In the genomic region with DNA sequence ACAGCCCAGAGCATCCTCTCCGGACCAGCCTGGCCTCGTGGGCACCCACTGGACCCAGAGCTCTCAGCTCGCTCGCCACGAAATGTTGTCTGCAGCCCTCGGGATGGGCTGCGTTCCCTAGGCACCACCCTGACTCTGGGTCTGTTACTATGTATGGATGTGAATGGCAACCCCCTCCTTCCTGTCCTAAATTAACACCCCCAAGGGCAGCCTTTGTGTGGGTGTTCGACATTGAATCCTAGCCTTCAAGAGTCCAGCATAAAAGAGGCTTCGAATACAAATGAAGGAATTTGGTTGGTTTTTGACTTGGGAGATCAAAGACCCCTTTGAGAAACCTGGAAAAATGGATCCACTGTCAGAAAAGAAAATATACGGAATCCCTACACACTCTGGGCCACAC, we compare ENCODE assay signal across 20 cellular contexts.
DNase-seq lines count a peak whose midpoint lies in the region; ATAC-seq, FAIRE-seq and TF ChIP-seq lines count a peak whose summit lies in the region.
"Had no signal": no experiment of that assay in that cellular context is flagged by ENCODE, and none has a peak within 500 bp of the region (broad histone marks: within the 10 kb centered on the region; RNA-seq: fewer than 3 reads in every experiment).

No MANE protein-coding gene starts in this region.

- H3K79me2 ChIP-seq in GM12878 (ENCODE audit: control insufficient read depth, insufficient read depth, low read length) (no peaks in the 10 kb centered on the region), neural progenitor cell (ENCODE audit: low read depth) (no peaks in the 10 kb centered on the region)

- no peak for TF ChIP-seq EP300 in GM12878 (IDR thresholded peaks at IDR 0.05; ENCODE audit: borderline replicate concordance in 1 of 2, control insufficient read depth in 1 of 2, low read depth in 2 of 2, low read length in 2 of 2)

- H3K4me3 ChIP-seq in cardiac muscle cell (no peak overlapping the region), GM12878 (no peak overlapping the region), neural progenitor cell (no peak overlapping the region)
- H3K4me3 ChIP-seq: A549, GM23248, HAP-1 had no signal

- POLR2A ChIA-PET in GM12878 (lab: Charles Lee): no interaction called here

- RAD21 ChIA-PET in GM12878 (lab: Charles Lee; ENCODE audit: unreplicated experiment): no interaction called here

- H3K27me3 Mint-ChIP-seq in neural progenitor cell (ENCODE audit: insufficient read depth, low read depth) (peaks cover 4% of the 10 kb centered on the region), type B pancreatic cell (no peaks in the 10 kb centered on the region)
- H3K27me3 Mint-ChIP-seq: CD4-positive, CD25-positive, alpha-beta regulatory T cell had no signal

- SMC1A ChIA-PET in GM12878 (lab: Charles Lee; ENCODE audit: uncharacterized antibody, unreplicated experiment): interaction anchor here (0.8 kb wide), 1 partner anchor 49 kb away, joined by 3 read pairs; no protein-coding TSS in a partner anchor

- H3K4me1 ChIP-seq in cardiac muscle cell (ENCODE audit: low read depth) (no peaks in the 10 kb centered on the region), GM12878 (ENCODE audit: control insufficient read depth, insufficient read depth, low read length) (peaks cover 3% of the 10 kb centered on the region), neural progenitor cell (no peaks in the 10 kb centered on the region)
- H3K4me1 ChIP-seq: A549, Caco-2, HAP-1 had no signal

- H3K4me3 Mint-ChIP-seq in neural progenitor cell (no peak overlapping the region), type B pancreatic cell (no peak overlapping the region)
- H3K4me3 Mint-ChIP-seq: CD4-positive, CD25-positive, alpha-beta regulatory T cell had no signal

- peak overlapping the region; percentile 58 for H3K27ac ChIP-seq in cardiac muscle cell
- no peak overlapping the region for H3K27ac ChIP-seq in GM12878 (ENCODE audit: control insufficient read depth, insufficient read depth)
- no peak overlapping the region for H3K27ac ChIP-seq in neural progenitor cell
- H3K27ac ChIP-seq: 22Rv1, A549, GM23248, KMS-11 had no signal

- H4K20me1 ChIP-seq in GM12878 (ENCODE audit: control insufficient read depth, insufficient read depth) (no peaks in the 10 kb centered on the region), neural progenitor cell (ENCODE audit: low read depth) (no peaks in the 10 kb centered on the region)

- in situ Hi-C loops in GM12878 (cut with MboI): no loop called here
- in situ Hi-C loops in ACHN (cut with HindIII; ENCODE audit: low pct_ligation_motif_present, low pct_unique_long_range_greater_than_20kb, low sequenced_read_pairs): no loop called here

- TF ChIP-seq RAD21 in GM12878 (IDR thresholded peaks at IDR 0.05; ENCODE audit: insufficient read depth, low read depth, low read length): no peak

- no peak for TF ChIP-seq CTCF in cardiac muscle cell (IDR thresholded peaks at IDR 0.05; ENCODE audit: low read depth, low read length)
- TF ChIP-seq CTCF in GM12878 (IDR thresholded peaks at IDR 0.05 in 2 of 3, conservative IDR thresholded peaks at IDR 0.05 in 1 of 3; ENCODE audit: control insufficient read depth in 2 of 3, extremely low read depth in 1 of 3, insufficient read depth in 1 of 3, low read depth in 3 of 3, low read length in 3 of 3): no peak
- no peak for TF ChIP-seq CTCF in neural progenitor cell (IDR thresholded peaks at IDR 0.05)
- TF ChIP-seq CTCF in type B pancreatic cell (conservative IDR thresholded peaks at IDR 0.05): no peak

- intact Hi-C loops in Right ventricle myocardium superior (cut with DNase I) (no loop called here), GM12878 (cut with micrococcal nuclease; ENCODE audit: unreplicated experiment) (no loop called here)

- 39% methylated on average over 10 of the region's 10 CpGs for WGBS in GM12878 (ENCODE audit: insufficient coverage, insufficient replicate concordance, low lambda C conversion rate, missing lambda C conversion rate)

- DNase-seq in cardiac muscle cell (ENCODE audit: low read depth in 1 of 2, low spot score in 1 of 2) (no peak), Right ventricle myocardium superior (no peak), GM12878 (ENCODE audit: low read depth, low spot score) (no peak), neural progenitor cell (ENCODE audit: low spot score) (no peak), type B pancreatic cell (ENCODE audit: extremely low spot score, unreplicated experiment) (no peak), DMS 273 (lab: John Stamatoyannopoulos, UW; ENCODE audit: unreplicated experiment) (no peak), ACHN (no peak)
- DNase-seq: C1 segment of cervical spinal cord; CD4-positive, CD25-positive, alpha-beta regulatory T cell; DMS153; DMS79; GDM1; GM23248 had no signal

- no peaks in the 10 kb centered on the region for H3K9me3 ChIP-seq in cardiac muscle cell (ENCODE audit: low read depth)
- no peaks in the 10 kb centered on the region for H3K9me3 ChIP-seq in GM12878 (replicated peaks; ENCODE audit: control insufficient read depth, insufficient read depth, low read length)
- no peaks in the 10 kb centered on the region for H3K9me3 ChIP-seq in neural progenitor cell (ENCODE audit: low read depth)
- H3K9me3 ChIP-seq: A549, Caco-2, HAP-1 had no signal

- no peak overlapping the region for H3K9ac ChIP-seq in GM12878 (ENCODE audit: control insufficient read depth, insufficient read depth, low read length)
- H3K9ac ChIP-seq in neural progenitor cell: no peak overlapping the region
- H3K9ac ChIP-seq: GM23248, KMS-11 had no signal

- no peaks in the 10 kb centered on the region for H3F3A ChIP-seq in neural progenitor cell (ENCODE audit: low read depth)

- H3K4me1 Mint-ChIP-seq in neural progenitor cell (peaks cover 34% of the 10 kb centered on the region), type B pancreatic cell (ENCODE audit: unreplicated experiment) (peaks cover 11% of the 10 kb centered on the region)
- H3K4me1 Mint-ChIP-seq: CD4-positive, CD25-positive, alpha-beta regulatory T cell had no signal

- BruUV-seq in GM12878 (replicated peaks; lab: Mats Ljungman, UMichigan): no TSS peak

- H3K27ac Mint-ChIP-seq in neural progenitor cell (peak overlapping the region; percentile 25), type B pancreatic cell (peak overlapping the region; percentile 53)
- H3K27ac Mint-ChIP-seq: CD4-positive, CD25-positive, alpha-beta regulatory T cell had no signal

- H3K4me2 ChIP-seq in GM12878 (ENCODE audit: control insufficient read depth, insufficient read depth) (no peak overlapping the region), neural progenitor cell (no peak overlapping the region)
- H3K4me2 ChIP-seq: A549, KMS-11 had no signal

- FAIRE-seq in GM12878 (lab: Jason Lieb, UNC): no peak
- FAIRE-seq: A549, D721Med had no signal

- H3K27me3 ChIP-seq in cardiac muscle cell: no peaks in the 10 kb centered on the region
- H3K27me3 ChIP-seq in GM12878 (replicated peaks in 1 of 2; ENCODE audit: control insufficient read depth in 2 of 2, insufficient read depth in 2 of 2, low read length in 1 of 2): no peaks in the 10 kb centered on the region; a peak in 2 of 4 replicates
- no peaks in the 10 kb centered on the region for H3K27me3 ChIP-seq in neural progenitor cell

- TF ChIP-seq POLR2A in GM12878 (IDR thresholded peaks at IDR 0.05; ENCODE audit: low read depth, low read length): no peak

- H3K9me3 Mint-ChIP-seq in neural progenitor cell (no peaks in the 10 kb centered on the region), type B pancreatic cell (peaks cover 3% of the 10 kb centered on the region)

- H3K36me3 Mint-ChIP-seq in neural progenitor cell (peaks cover 29% of the 10 kb centered on the region), type B pancreatic cell (peaks cover 20% of the 10 kb centered on the region)
- H3K36me3 Mint-ChIP-seq: CD4-positive, CD25-positive, alpha-beta regulatory T cell had no signal

- H3K36me3 ChIP-seq in cardiac muscle cell: peaks cover 15% of the 10 kb centered on the region
- H3K36me3 ChIP-seq in GM12878 (ENCODE audit: control insufficient read depth in 2 of 2, insufficient read depth in 2 of 2, low read length in 1 of 2): no peaks in the 10 kb centered on the region
- no peaks in the 10 kb centered on the region for H3K36me3 ChIP-seq in neural progenitor cell
- H3K36me3 ChIP-seq: HAP-1 had no signal

- CTCF ChIA-PET in GM12878 (lab: Yijun Ruan, JAX): no interaction called here

- H2AFZ ChIP-seq in GM12878 (ENCODE audit: control insufficient read depth, low read depth, low read length) (no peak overlapping the region), neural progenitor cell (replicated peaks) (no peak overlapping the region)
- H2AFZ ChIP-seq: GM23248 had no signal

- ATAC-seq in Right ventricle myocardium superior (ENCODE audit: poor library complexity) (no peak), GM12878 (no peak), GM18511 (IDR thresholded peaks at IDR 0.05; ENCODE audit: unreplicated experiment) (no peak)

TF ChIP-seq in GM12878, 131 proteins besides CTCF, POLR2A, EP300 and RAD21:
- TF ChIP-seq NFXL1 (IDR thresholded peaks at IDR 0.05; ENCODE audit: borderline replicate concordance): peak; percentile 53; the same call in 1 of the 2 replicates
- no peak for TF ChIP-seq MTA2 (IDR thresholded peaks at IDR 0.05; ENCODE audit: low read depth)
